8 cellular contexts compared by ENCODE assay signal in genomic region chr10:15168781-15169554, GRCh38. TPM values are rescaled to one million over a fixed set of nuclear protein-coding genes. Genes with fewer than 3 reads are reported as not detected.
DNase-seq lines count a peak whose midpoint lies in the region; ATAC-seq and TF ChIP-seq lines count a peak whose summit lies in the region.

No MANE protein-coding gene starts in this region.

- no peak overlapping the region for H3K4me3 ChIP-seq in fibroblast of pulmonary artery (replicated peaks; ENCODE audit: low read depth, low read length)
- H3K4me3 ChIP-seq in neural progenitor cell, result no peak overlapping the region

- H3K27me3 ChIP-seq in neural progenitor cell, result peaks cover 14% of the 10 kb centered on the region

- no peaks in the 10 kb centered on the region for H3K9me3 Mint-ChIP-seq in neural progenitor cell

- no peak overlapping the region for H3K9ac ChIP-seq in neural progenitor cell

- TF ChIP-seq CTCF in fibroblast of pulmonary artery (IDR thresholded peaks at IDR 0.05; ENCODE audit: low read length, missing control alignments), result no peak
- no peak for TF ChIP-seq CTCF in neural progenitor cell (IDR thresholded peaks at IDR 0.05)

- peak; percentile 34 for ATAC-seq in GM21786 (IDR thresholded peaks at IDR 0.05; ENCODE audit: unreplicated experiment)
- ATAC-seq in stimulated activated naive CD8-positive, alpha-beta T cell treated with anti-CD3 and anti-CD28 coated beads, Interleukin-15, Interleukin-2, amounts not matched to agents 100 U/mL and 50 U/mL, for 24 hours, result peak; percentile 79

- peak overlapping the region; percentile 93 for H3K27ac ChIP-seq in KOPT-K1 (ENCODE audit: low read depth, low read length, poor library complexity, severe bottlenecking)
- H3K27ac ChIP-seq in neural progenitor cell, result no peak overlapping the region

- H3F3A ChIP-seq in neural progenitor cell (ENCODE audit: low read depth), result peaks cover 24% of the 10 kb centered on the region

- H3K79me2 ChIP-seq in neural progenitor cell (ENCODE audit: low read depth), result peaks cover 35% of the 10 kb centered on the region

- DNase-seq in DMS53 (lab: John Stamatoyannopoulos, UW) (peak; percentile 97), RPMI7951 (ENCODE audit: low read depth) (peak; percentile 88), fibroblast of pulmonary artery (ENCODE audit: low read depth) (peak; percentile 97), neural progenitor cell (ENCODE audit: low spot score) (peak; percentile 97)
- DNase-seq in activated effector memory CD4-positive, alpha-beta T cell treated with Interleukin-2 at 50 U/mL for 16 hours, result peak; percentile 88
- DNase-seq in stimulated activated naive CD8-positive, alpha-beta T cell treated with anti-CD3 and anti-CD28 coated beads, Interleukin-15, Interleukin-2, amounts not matched to agents 100 U/mL and 50 U/mL, for 24 hours, result peak; percentile 97

- H3K27ac Mint-ChIP-seq in neural progenitor cell, result no peak overlapping the region

- peaks cover 5% of the 10 kb centered on the region for H3K36me3 Mint-ChIP-seq in neural progenitor cell

- H3K36me3 ChIP-seq in KOPT-K1 (ENCODE audit: insufficient read depth, low read length), result no peaks in the 10 kb centered on the region
- no peaks in the 10 kb centered on the region for H3K36me3 ChIP-seq in neural progenitor cell

- peak overlapping the region; percentile 36 for H3K4me2 ChIP-seq in neural progenitor cell

- H3K9me3 ChIP-seq in KOPT-K1 (ENCODE audit: insufficient read depth, low read length, poor library complexity, severe bottlenecking) (no peaks in the 10 kb centered on the region), neural progenitor cell (ENCODE audit: low read depth) (no peaks in the 10 kb centered on the region)

- peaks cover 18% of the 10 kb centered on the region for H3K4me1 ChIP-seq in neural progenitor cell

- H3K27me3 Mint-ChIP-seq in neural progenitor cell (ENCODE audit: insufficient read depth, low read depth), result peaks cover 4% of the 10 kb centered on the region

- peak overlapping the region; percentile 78 for H3K4me3 Mint-ChIP-seq in neural progenitor cell

- peaks cover 27% of the 10 kb centered on the region for H3K4me1 Mint-ChIP-seq in neural progenitor cell

- H4K20me1 ChIP-seq in neural progenitor cell (ENCODE audit: low read depth), result peaks cover 30% of the 10 kb centered on the region

- H2AFZ ChIP-seq in neural progenitor cell (replicated peaks), result no peak overlapping the region

RNA-seq across cellular contexts. Expression of gene NMT2, which starts 0.5 kb away (rescaled TPM):
- 39.5 and 45.5 TPM in 2 replicates for total RNA-seq in RPMI7951 (2014; rRNA removed; shearing (Covaris generic))
- total RNA-seq in neural progenitor cell (ENCODE audit: low replicate concordance), result 25.4 and 26.1 TPM in 2 replicates
